ENCODE assay signal across 25 cellular contexts in genomic region chr10:104342941-104343411, GRCh38. TPM values are rescaled to one million over a fixed set of nuclear protein-coding genes. Genes with fewer than 3 reads are reported as not detected.
DNase-seq lines count a peak whose midpoint lies in the region; ATAC-seq, FAIRE-seq and TF ChIP-seq lines count a peak whose summit lies in the region.
"Had no signal": no experiment of that assay in that cellular context is flagged by ENCODE, and none has a peak within 500 bp of the region (broad histone marks: within the 10 kb centered on the region; RNA-seq: fewer than 3 reads in every experiment).

No MANE protein-coding gene starts in this region.

- H2BK5ac ChIP-seq in mesendoderm (ENCODE audit: low read length), result no peak overlapping the region

- TF ChIP-seq CTCF in AG10803 (conservative IDR thresholded peaks at IDR 0.05; ENCODE audit: low read length), result no peak
- TF ChIP-seq CTCF in endothelial cell of umbilical vein (IDR thresholded peaks at IDR 0.05; ENCODE audit: extremely low read depth in 1 of 2, insufficient read depth in 1 of 2, low read depth in 1 of 2, low read length in 2 of 2), result no peak
- no peak for TF ChIP-seq CTCF in suprapubic skin (IDR thresholded peaks at IDR 0.05)

- H2BK120ac ChIP-seq in mesendoderm (ENCODE audit: low read depth, low read length), result no peak overlapping the region

- no peaks in the 10 kb centered on the region for H3K79me1 ChIP-seq in mesendoderm (ENCODE audit: low read length)

- FAIRE-seq in endothelial cell of umbilical vein (lab: Jason Lieb, UNC), result peak; percentile 86
- FAIRE-seq: endometrium, islet of Langerhans had no signal

- H3K23ac ChIP-seq in mesendoderm (ENCODE audit: low read length), result no peak overlapping the region

- H3K27ac ChIP-seq in endothelial cell of umbilical vein (ENCODE audit: insufficient read depth, low read depth, low read length) (peak overlapping the region; percentile 73), mesendoderm (ENCODE audit: low read depth, low read length) (no peak overlapping the region), suprapubic skin (no peak overlapping the region)
- H3K27ac ChIP-seq: colonic mucosa had no signal

- H3K4ac ChIP-seq in mesendoderm (ENCODE audit: low read depth, low read length), result no peak overlapping the region

- WGBS in mesendoderm (ENCODE audit: extremely low coverage, insufficient coverage, low lambda C conversion rate), result no CpG with 5 or more reads among the region's 3 CpGs
- 71% methylated on average over 3 of the region's 3 CpGs for WGBS in suprapubic skin

- H2AK5ac ChIP-seq in mesendoderm (ENCODE audit: low read length), result no peak overlapping the region

- H3K4me3 ChIP-seq in AG10803 (ENCODE audit: low read length), result no peak overlapping the region
- H3K4me3 ChIP-seq in endothelial cell of umbilical vein (replicated peaks in 1 of 3; ENCODE audit: insufficient read depth in 1 of 3, low read depth in 1 of 3, low read length in 3 of 3), result no peak overlapping the region
- no peak overlapping the region for H3K4me3 ChIP-seq in mesendoderm (ENCODE audit: low read length)
- no peak overlapping the region for H3K4me3 ChIP-seq in suprapubic skin
- H3K4me3 ChIP-seq: body of pancreas, colonic mucosa, MG63, ovary, thoracic aorta had no signal

- H4K5ac ChIP-seq in mesendoderm (ENCODE audit: low read length), result no peak overlapping the region

- H3K18ac ChIP-seq in mesendoderm (ENCODE audit: low read length), result no peak overlapping the region

- no peak overlapping the region for H3K56ac ChIP-seq in mesendoderm (ENCODE audit: low read length)

- H3K9me1 ChIP-seq in endothelial cell of umbilical vein (replicated peaks; ENCODE audit: control insufficient read depth, extremely low read depth, insufficient read depth, low read length), result no peaks in the 10 kb centered on the region

- POLR2A ChIA-PET in endothelial cell of umbilical vein (lab: Charles Lee), result interaction anchor here (0.7 kb wide), 1 partner anchor 9 kb away, joined by 7 read pairs; no protein-coding TSS in a partner anchor

- peak; percentile 86 for DNase-seq in AG10803 (ENCODE audit: low read depth)
- DNase-seq in HT1080 (ENCODE audit: low read depth), result peak; percentile 64
- DNase-seq in endothelial cell of umbilical vein (ENCODE audit: low read depth, low spot score), result peak; percentile 90
- peak; percentile 71 for DNase-seq in mesendoderm
- DNase-seq in suprapubic skin (ENCODE audit: low spot score in 2 of 2), result no peak
- no peak for DNase-seq in GF-D8 (lab: John Stamatoyannopoulos, UW)
- DNase-seq: activated CD8-positive, alpha-beta memory T cell treated with anti-CD3 and anti-CD28 coated beads for 24 hours; activated T-cell treated with anti-CD3 and anti-CD28 coated beads, Interleukin-2, amount 50 U/mL, for 48 hours; body of pancreas; CD8-positive, alpha-beta T cell; colonic mucosa; hypothalamus; MG63; naive thymus-derived CD8-positive, alpha-beta T cell; NCI-H69; stimulated activated CD4-positive, alpha-beta T cell treated with anti-CD3 and anti-CD28 coated beads, Interleukin-1b, Interleukin-23, amount 100 ng/mL, for 48 hours; stimulated activated naive B cell treated with anti-CD40 and anti-IgM and Interleukin-4, amounts not matched to agents 10 μg/mL and 1 μg/mL and 100 μg/mL, for 72 hours had no signal

- dilution Hi-C loops in endothelial cell of umbilical vein (cut with MboI; ENCODE audit: extremely low pct_ligation_motif_present, low sequenced_read_pairs), result no loop called here

- no peak for TF ChIP-seq POLR2A in endothelial cell of umbilical vein (IDR thresholded peaks at IDR 0.05; ENCODE audit: low read depth, low read length)
- no peak for TF ChIP-seq POLR2A in suprapubic skin (IDR thresholded peaks at IDR 0.05)

- no peak overlapping the region for H2AFZ ChIP-seq in endothelial cell of umbilical vein (ENCODE audit: low read depth, low read length)

- no peaks in the 10 kb centered on the region for H3K36me3 ChIP-seq in endothelial cell of umbilical vein (ENCODE audit: control insufficient read depth in 2 of 2, extremely low read depth in 1 of 2, insufficient read depth in 2 of 2, low read length in 2 of 2)
- no peaks in the 10 kb centered on the region for H3K36me3 ChIP-seq in mesendoderm (ENCODE audit: control insufficient read depth, insufficient read depth, low read length)
- H3K36me3 ChIP-seq in suprapubic skin, result no peaks in the 10 kb centered on the region
- H3K36me3 ChIP-seq: colonic mucosa, ovary, thoracic aorta had no signal

- no peaks in the 10 kb centered on the region for H4K20me1 ChIP-seq in endothelial cell of umbilical vein (replicated peaks; ENCODE audit: control insufficient read depth, extremely low read depth, insufficient read depth, low read length)

- H3K9me3 ChIP-seq in endothelial cell of umbilical vein (replicated peaks; ENCODE audit: control insufficient read depth, insufficient read depth, low read length), result no peaks in the 10 kb centered on the region
- no peaks in the 10 kb centered on the region for H3K9me3 ChIP-seq in suprapubic skin
- H3K9me3 ChIP-seq: body of pancreas, colonic mucosa, MG63, ovary, thoracic aorta had no signal

- H4K8ac ChIP-seq in mesendoderm (ENCODE audit: low read depth, low read length), result no peak overlapping the region

- ATAC-seq in GM19324 (IDR thresholded peaks at IDR 0.05; ENCODE audit: low FRiP score, unreplicated experiment), result no peak
- ATAC-seq: activated CD4-positive, CD25-positive, alpha-beta regulatory T cell treated with anti-CD3 and anti-CD28 coated beads, Interleukin-2, amount 50 U/mL, for 24 hours; activated naive CD4-positive, alpha-beta T cell treated with anti-CD3 and anti-CD28 coated beads, Interleukin-2, amount 50 U/mL, for 72 hours; body of pancreas; CD8-positive, alpha-beta T cell; HCT116; naive thymus-derived CD8-positive, alpha-beta T cell; stimulated activated naive B cell treated with anti-CD40 and anti-IgM and Interleukin-4, amounts not matched to agents 10 μg/mL and 1 μg/mL and 100 μg/mL, for 72 hours had no signal

- intact Hi-C loops in endothelial cell of umbilical vein (cut with micrococcal nuclease), result loop anchor here (2.0 kb wide), 1 partner anchor 14 kb away; no protein-coding TSS in a partner anchor

- H3K4me2 ChIP-seq in endothelial cell of umbilical vein (ENCODE audit: insufficient read depth, low read length) (peak overlapping the region; percentile 54), mesendoderm (ENCODE audit: low read length) (no peak overlapping the region)

- H3K4me1 ChIP-seq in endothelial cell of umbilical vein (ENCODE audit: control insufficient read depth, extremely low read depth, insufficient read depth, low read length) (peaks cover 35% of the 10 kb centered on the region), mesendoderm (ENCODE audit: control insufficient read depth, low read depth, low read length) (peaks cover 15% of the 10 kb centered on the region), suprapubic skin (peaks cover 19% of the 10 kb centered on the region)
- H3K4me1 ChIP-seq: colonic mucosa had no signal

- no TSS peak for BruUV-seq in endothelial cell of umbilical vein (replicated peaks; lab: Mats Ljungman, UMichigan)

- H3K9ac ChIP-seq in endothelial cell of umbilical vein (replicated peaks; ENCODE audit: extremely low read depth, insufficient read depth, low read length), result peak overlapping the region; percentile 38
- peak overlapping the region; percentile 11 for H3K9ac ChIP-seq in mesendoderm (ENCODE audit: low read length)

- no peaks in the 10 kb centered on the region for H3K27me3 ChIP-seq in endothelial cell of umbilical vein (ENCODE audit: control insufficient read depth in 2 of 2, insufficient read depth in 2 of 2, low read length in 2 of 2)
- no peaks in the 10 kb centered on the region for H3K27me3 ChIP-seq in mesendoderm (ENCODE audit: insufficient read depth, low read length, poor library complexity)
- H3K27me3 ChIP-seq in suprapubic skin, result no peaks in the 10 kb centered on the region
- H3K27me3 ChIP-seq: body of pancreas, colonic mucosa, MG63, ovary had no signal

- CTCF ChIA-PET in endothelial cell of umbilical vein (lab: Charles Lee), result interaction anchor here (0.5 to 2.9 kb wide), 9 partner anchors 9 to 87 kb away, joined by 3 to 11 read pairs (median 4); partner anchors contain the start of gene CFAP58

- no peak for TF ChIP-seq EP300 in suprapubic skin (IDR thresholded peaks at IDR 0.05)

- H2BK15ac ChIP-seq in mesendoderm (replicated peaks; ENCODE audit: low read depth), result no peak overlapping the region

- peaks cover 3% of the 10 kb centered on the region for H3K79me2 ChIP-seq in endothelial cell of umbilical vein (ENCODE audit: control insufficient read depth, insufficient read depth, low read length)
- H3K79me2 ChIP-seq in mesendoderm (ENCODE audit: control insufficient read depth, insufficient read depth, low read length), result no peaks in the 10 kb centered on the region

RNA-seq across cellular contexts. Expression of gene ITPRIP, which starts 4.7 kb away (rescaled TPM):
- total RNA-seq in HT1080 (2014; rRNA removed; shearing (Covaris generic)), result 14.0 and 20.0 TPM in 2 replicates
- polyA plus RNA-seq in HT1080 (2015; cell fraction: cytosol; rRNA removed), result 64.3 and 65.9 TPM in 2 replicates
- 96.2 and 99.9 TPM in 2 replicates for polyA plus RNA-seq in HT1080 (2015; cell fraction: nucleus; rRNA removed)
- total RNA-seq in endothelial cell of umbilical vein (31.4 and 33.3 TPM in 2 replicates), suprapubic skin (100 to 1,000 TPM in 3 of 4 donors, 10 to 100 TPM in 1; 98.5 to 217 (median 191) TPM)
- polyA plus RNA-seq in endothelial cell of umbilical vein, result 27.5 and 33.2 TPM in 2 replicates
- polyA plus RNA-seq in endothelial cell of umbilical vein (2011; cell fraction: cytosol; rRNA removed), result 30.0 and 32.0 TPM in 2 replicates
- polyA plus RNA-seq in endothelial cell of umbilical vein (2011; cell fraction: nucleus; rRNA removed), result 46.1 and 47.6 TPM in 2 replicates
- 33.9 and 36.0 TPM in 2 replicates for polyA plus RNA-seq in endothelial cell of umbilical vein (2012)
- 41.3 and 46.5 TPM in 2 replicates for polyA minus RNA-seq in endothelial cell of umbilical vein
- 13.7 TPM for polyA minus RNA-seq in endothelial cell of umbilical vein (2011; cell fraction: cytosol; rRNA and poly(A)+ RNA removed)
- polyA minus RNA-seq in endothelial cell of umbilical vein (2011; cell fraction: nucleus; rRNA and poly(A)+ RNA removed), result 69.6 and 71.3 TPM in 2 replicates
- polyA plus RNA-seq in mesendoderm (2013, experiment 1 of 2), result 22.8 TPM
- polyA plus RNA-seq in mesendoderm (2013, experiment 2 of 2), result 22.4 TPM

RNA-seq across cellular contexts. Expression of gene CFAP58, which starts 10.7 kb away (rescaled TPM):
- 0.58 and 1.8 TPM in 2 replicates for total RNA-seq in HT1080 (2014; rRNA removed; shearing (Covaris generic))
- 1.9 and 2.7 TPM in 2 replicates for polyA plus RNA-seq in HT1080 (2015; cell fraction: cytosol; rRNA removed)
- 2.3 and 3.9 TPM in 2 replicates for polyA plus RNA-seq in HT1080 (2015; cell fraction: nucleus; rRNA removed)
- total RNA-seq in endothelial cell of umbilical vein (0.29 and 0.35 TPM in 2 replicates), suprapubic skin (1 to 10 TPM in 1 of 4 donors, under 1 TPM in 3; 0.13 to 1.0 (median 0.39) TPM)
- polyA plus RNA-seq in endothelial cell of umbilical vein, result 0.03 and 0.07 TPM in 2 replicates
- polyA plus RNA-seq in endothelial cell of umbilical vein (2011; cell fraction: cytosol; rRNA removed), result 0.10 and 0.17 TPM in 2 replicates
- polyA plus RNA-seq in endothelial cell of umbilical vein (2011; cell fraction: nucleus; rRNA removed), result 1.0 and 1.5 TPM in 2 replicates
- polyA plus RNA-seq in endothelial cell of umbilical vein (2012), result 0.55 and 0.61 TPM in 2 replicates
- polyA minus RNA-seq in endothelial cell of umbilical vein, result 0.07 TPM in 1 of 2 replicates, not detected in the other
- not detected for polyA minus RNA-seq in endothelial cell of umbilical vein (2011; cell fraction: cytosol; rRNA and poly(A)+ RNA removed)
- polyA minus RNA-seq in endothelial cell of umbilical vein (2011; cell fraction: nucleus; rRNA and poly(A)+ RNA removed), result 0.34 and 0.72 TPM in 2 replicates
- 1.0 TPM for polyA plus RNA-seq in mesendoderm (2013, experiment 1 of 2)
- polyA plus RNA-seq in mesendoderm (2013, experiment 2 of 2), result 0.85 TPM
- total RNA-seq: CD8-positive, alpha-beta T cell; naive thymus-derived CD8-positive, alpha-beta T cell had no signal
- polyA plus RNA-seq: naive thymus-derived CD8-positive, alpha-beta T cell had no signal

Comparison
In these comparisons a context has a peak if more than half of its experiments do, and no peak if none do; other contexts are left out.
1. DNase-seq: peak in AG10803 (single experiment), HT1080 (single experiment), endothelial cell of umbilical vein (single experiment) and mesendoderm (single experiment); none in suprapubic skin (0 of 2) and GF-D8 (single experiment).